In genomic region chr11:35485656-35486318, GRCh38 we compare ENCODE assay signal across 8 cellular contexts. TPM values are rescaled to one million over a fixed set of nuclear protein-coding genes. Genes with fewer than 3 reads are reported as not detected.
DNase-seq lines count a peak whose midpoint lies in the region; ATAC-seq and TF ChIP-seq lines count a peak whose summit lies in the region.

No MANE protein-coding gene starts in this region.

- POLR2A ChIA-PET in RWPE1 (lab: Yijun Ruan, JAX; ENCODE audit: low non-redundant PET), result no interaction called here

- H3K4me1 ChIP-seq in foreskin keratinocyte (no peaks in the 10 kb centered on the region), thoracic aorta (ENCODE audit: control insufficient read depth in 1 of 2, low read depth in 2 of 2) (no peaks in the 10 kb centered on the region)

- H3K4me3 ChIP-seq in LNCaP clone FGC (ENCODE audit: low read depth, low read length), result no peak overlapping the region
- no peak overlapping the region for H3K4me3 ChIP-seq in thoracic aorta

- TF ChIP-seq CTCF in LNCaP clone FGC (IDR thresholded peaks at IDR 0.05; ENCODE audit: control insufficient read depth, extremely low read depth, insufficient read depth), result peak; percentile 91
- TF ChIP-seq CTCF in RWPE1 (conservative IDR thresholded peaks at IDR 0.05; ENCODE audit: low read depth), result peak; percentile 95
- peak; percentile 84 for TF ChIP-seq CTCF in foreskin keratinocyte (conservative IDR thresholded peaks at IDR 0.05)
- peak in 1 of 3 donors; percentile 45 for TF ChIP-seq CTCF in omental fat pad (IDR thresholded peaks at IDR 0.05)
- TF ChIP-seq CTCF in thoracic aorta (IDR thresholded peaks at IDR 0.05), result peak; percentile 86

- intact Hi-C loops in activated T-helper 2 cell treated with anti-CD3 and anti-CD28 coated beads, Interferon-gamma antibody, Interleukin-2, Interleukin-4, amounts not matched to agents 10 μg/mL and 5 μg/mL and 100 μg/mL, durations not matched to agents 14 hours and 24 hours and 36 hours (cut with micrococcal nuclease), result loop anchor here (5.0 kb wide), 1 partner anchor 558 kb away; no protein-coding TSS in a partner anchor

- peaks cover 22% of the 10 kb centered on the region for H3K27me3 Mint-ChIP-seq in activated T-helper 2 cell treated with anti-CD3 and anti-CD28 coated beads, Interferon-gamma antibody, Interleukin-2, Interleukin-4, amounts not matched to agents 10 μg/mL and 5 μg/mL and 100 μg/mL, durations not matched to agents 14 hours and 24 hours and 36 hours (ENCODE audit: low read depth)

- H3K9me3 Mint-ChIP-seq in activated T-helper 2 cell treated with anti-CD3 and anti-CD28 coated beads, Interferon-gamma antibody, Interleukin-2, Interleukin-4, amounts not matched to agents 10 μg/mL and 5 μg/mL and 100 μg/mL, durations not matched to agents 14 hours and 24 hours and 36 hours, result peaks cover 10% of the 10 kb centered on the region

- CTCF ChIA-PET in RWPE1 (lab: Yijun Ruan, JAX), result interaction anchor here (0.7 to 1.3 kb wide), 6 partner anchors 12 to 477 kb away, joined by 3 to 6 read pairs (median 4); no protein-coding TSS in a partner anchor

- no peaks in the 10 kb centered on the region for H3K4me1 Mint-ChIP-seq in activated T-helper 2 cell treated with anti-CD3 and anti-CD28 coated beads, Interferon-gamma antibody, Interleukin-2, Interleukin-4, amounts not matched to agents 10 μg/mL and 5 μg/mL and 100 μg/mL, durations not matched to agents 14 hours and 24 hours and 36 hours (ENCODE audit: low read depth)

- H3K36me3 Mint-ChIP-seq in activated T-helper 2 cell treated with anti-CD3 and anti-CD28 coated beads, Interferon-gamma antibody, Interleukin-2, Interleukin-4, amounts not matched to agents 10 μg/mL and 5 μg/mL and 100 μg/mL, durations not matched to agents 14 hours and 24 hours and 36 hours (ENCODE audit: low read depth), result no peaks in the 10 kb centered on the region

- peak; percentile 81 for DNase-seq in Daoy (ENCODE audit: low read depth)
- DNase-seq in LNCaP clone FGC (ENCODE audit: low read depth), result peak; percentile 43
- DNase-seq in RWPE1 (ENCODE audit: low spot score), result peak; percentile 70
- DNase-seq in activated T-helper 2 cell treated with anti-CD3 and anti-CD28 coated beads, Interferon-gamma antibody, Interleukin-2, Interleukin-4, amounts not matched to agents 10 μg/mL and 5 μg/mL and 100 μg/mL, durations not matched to agents 14 hours and 24 hours and 36 hours (ENCODE audit: low spot score), result peak; percentile 47
- DNase-seq in foreskin keratinocyte, result peak in 1 of 2 donors; percentile 59
- DNase-seq in omental fat pad (ENCODE audit: low spot score), result peak; percentile 76
- DNase-seq in thoracic aorta (ENCODE audit: low spot score), result peak; percentile 13

- H3K9me3 ChIP-seq in thoracic aorta, result peaks cover 6% of the 10 kb centered on the region

- peaks cover 3% of the 10 kb centered on the region for H3K27me3 ChIP-seq in foreskin keratinocyte
- no peaks in the 10 kb centered on the region for H3K27me3 ChIP-seq in thoracic aorta (replicated peaks; ENCODE audit: insufficient read depth)

- no peak overlapping the region for H3K27ac Mint-ChIP-seq in activated T-helper 2 cell treated with anti-CD3 and anti-CD28 coated beads, Interferon-gamma antibody, Interleukin-2, Interleukin-4, amounts not matched to agents 10 μg/mL and 5 μg/mL and 100 μg/mL, durations not matched to agents 14 hours and 24 hours and 36 hours

- ATAC-seq in GM21786 (IDR thresholded peaks at IDR 0.05; ENCODE audit: unreplicated experiment) (peak; percentile 86), foreskin keratinocyte (peak; percentile 94), omental fat pad (ENCODE audit: low FRiP score) (peak; percentile 83), thoracic aorta (ENCODE audit: insufficient number of reproducible peaks, low FRiP score, low read depth) (no peak)

- H3K27ac ChIP-seq in RWPE1 (no peak overlapping the region), foreskin keratinocyte (no peak overlapping the region), thoracic aorta (no peak overlapping the region)

- no peaks in the 10 kb centered on the region for H3K36me3 ChIP-seq in thoracic aorta

- H3K4me3 Mint-ChIP-seq in activated T-helper 2 cell treated with anti-CD3 and anti-CD28 coated beads, Interferon-gamma antibody, Interleukin-2, Interleukin-4, amounts not matched to agents 10 μg/mL and 5 μg/mL and 100 μg/mL, durations not matched to agents 14 hours and 24 hours and 36 hours (ENCODE audit: low read depth), result no peak overlapping the region

RNA-seq across cellular contexts. Expression of gene PAMR1, which starts 39.6 kb away (rescaled TPM):
- 0.17 and 0.33 TPM in 2 replicates for total RNA-seq in Daoy (2014; rRNA removed; shearing (Covaris generic))
- not detected in 2 replicates for total RNA-seq in activated T-helper 2 cell treated with anti-CD3 and anti-CD28 coated beads, Interferon-gamma antibody, Interleukin-2, Interleukin-4, amounts not matched to agents 10 μg/mL and 5 μg/mL and 100 μg/mL, durations not matched to agents 14 hours and 24 hours and 36 hours
- total RNA-seq in foreskin keratinocyte, result 0.46 and 0.68 TPM in 2 replicates
- 0.37 and 0.62 TPM in 2 replicates for polyA plus RNA-seq in foreskin keratinocyte
- total RNA-seq in omental fat pad, result 10 to 100 TPM in 3 of 4 donors, 1 to 10 TPM in 1; 7.0 to 34.3 (median 23.0) TPM
- total RNA-seq in thoracic aorta, result 1 to 10 TPM in 1 of 2 donors, not detected in 1; 4.3 TPM
